Comparison of ENCODE assay signal across 21 cellular contexts in the genomic region with DNA sequence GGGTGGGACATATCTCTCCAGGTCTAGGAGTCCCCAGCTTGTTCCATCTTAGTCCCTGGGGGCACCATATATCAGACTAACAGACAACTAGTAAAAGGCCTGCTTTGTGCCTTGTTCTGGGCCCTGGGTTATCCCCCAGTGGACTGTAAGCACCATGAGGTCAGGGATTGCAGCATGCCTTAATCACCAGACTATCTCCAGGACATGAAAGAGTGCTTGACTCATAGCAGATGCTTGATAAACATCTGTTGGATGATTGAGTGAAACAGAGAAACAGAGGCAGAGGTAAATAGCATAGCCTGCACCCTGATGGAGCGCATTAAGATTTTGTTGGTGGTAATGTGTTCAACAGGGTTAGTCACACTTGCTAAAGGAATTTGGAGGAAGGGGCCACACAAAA.
"Had no signal": no experiment of that assay in that cellular context is flagged by ENCODE, and none has a peak within 500 bp of the region (broad histone marks: within the 10 kb centered on the region; RNA-seq: fewer than 3 reads in every experiment).

No MANE protein-coding gene starts in this region.

- H3K4me2 ChIP-seq: neural progenitor cell had no signal

- H3K4me3 Mint-ChIP-seq: activated CD8-positive, alpha-beta T cell treated with anti-CD3 and anti-CD28 coated beads for 36 hours; activated naive CD8-positive, alpha-beta T cell treated with anti-CD3 and anti-CD28 coated beads for 36 hours; naive thymus-derived CD4-positive, alpha-beta T cell; neural progenitor cell had no signal

- FAIRE-seq: endometrium had no signal

- H3K9ac ChIP-seq: neural progenitor cell had no signal

- H3K27ac Mint-ChIP-seq: activated CD8-positive, alpha-beta T cell treated with anti-CD3 and anti-CD28 coated beads for 36 hours; activated naive CD8-positive, alpha-beta T cell treated with anti-CD3 and anti-CD28 coated beads for 36 hours; neural progenitor cell had no signal

- H3K27me3 Mint-ChIP-seq: activated CD8-positive, alpha-beta T cell treated with anti-CD3 and anti-CD28 coated beads for 36 hours; activated naive CD8-positive, alpha-beta T cell treated with anti-CD3 and anti-CD28 coated beads for 36 hours; naive thymus-derived CD4-positive, alpha-beta T cell had no signal

- DNase-seq: activated CD4-positive, CD25-positive, alpha-beta regulatory T cell treated with anti-CD3 and anti-CD28 coated beads, Interleukin-2, amount 50 U/mL, for 72 hours; activated CD8-positive, alpha-beta T cell treated with anti-CD3 and anti-CD28 coated beads for 36 hours; activated naive CD4-positive, alpha-beta T cell; activated naive CD8-positive, alpha-beta T cell treated with anti-CD3 and anti-CD28 coated beads for 36 hours; amniotic stem cell; body of pancreas; caudate nucleus; cortex of kidney; heart left ventricle; mesenchymal stem cell; naive thymus-derived CD4-positive, alpha-beta T cell; stimulated activated CD4-positive, alpha-beta T cell treated with anti-CD3 and anti-CD28 coated beads, Interleukin-2, amount 100 ng/mL, for 48 hours; SW 1271; testis had no signal

- H3K9me3 ChIP-seq: body of pancreas, gastroesophageal sphincter, heart left ventricle, prostate gland, right atrium auricular region, testis, upper lobe of right lung had no signal

- H3K27ac ChIP-seq: body of pancreas, heart left ventricle, neural progenitor cell, prostate gland, right atrium auricular region, testis, upper lobe of right lung, VCaP had no signal

- H3K4me1 ChIP-seq: neural progenitor cell, prostate gland had no signal

- H3K9me3 Mint-ChIP-seq: neural progenitor cell had no signal

- H3K27me3 ChIP-seq: body of pancreas, gastroesophageal sphincter, heart left ventricle, neural progenitor cell, right atrium auricular region, testis, upper lobe of right lung had no signal

- H3K36me3 Mint-ChIP-seq: neural progenitor cell had no signal

- H3K36me3 ChIP-seq: neural progenitor cell, prostate gland had no signal

- H2AFZ ChIP-seq: neural progenitor cell had no signal

- ATAC-seq: activated CD8-positive, alpha-beta T cell treated with anti-CD3 and anti-CD28 coated beads for 36 hours; body of pancreas; gastroesophageal sphincter; heart left ventricle; naive thymus-derived CD4-positive, alpha-beta T cell; upper lobe of right lung had no signal

- H3K4me3 ChIP-seq: body of pancreas, gastroesophageal sphincter, heart left ventricle, neural progenitor cell, prostate gland, right atrium auricular region, testis, upper lobe of right lung had no signal

- H3K4me1 Mint-ChIP-seq: neural progenitor cell had no signal
